In the genomic region with DNA sequence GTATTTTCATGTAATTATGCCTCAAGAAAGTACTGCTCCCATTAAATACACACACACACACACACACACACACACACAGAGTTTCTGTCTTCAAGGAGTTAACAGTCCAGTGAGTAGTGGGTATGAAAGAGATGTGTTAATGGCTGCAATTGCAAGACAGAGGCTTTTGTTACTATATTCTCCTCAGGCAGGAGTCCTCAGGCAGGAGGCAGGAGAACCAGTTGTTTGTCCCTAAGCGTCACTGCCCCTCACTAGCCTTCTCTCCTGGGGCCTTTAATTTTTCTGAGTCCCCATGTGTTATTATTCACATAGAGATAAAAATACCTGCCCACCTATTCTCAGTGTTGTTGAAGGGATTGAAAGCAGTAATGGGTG, we compare ENCODE assay signal across 8 cellular contexts. TPM values are rescaled to one million over a fixed set of nuclear protein-coding genes. Genes with fewer than 3 reads are reported as not detected.
DNase-seq lines count a peak whose midpoint lies in the region; ATAC-seq and TF ChIP-seq lines count a peak whose summit lies in the region.

No MANE protein-coding gene starts in this region.

- H3K4me2 ChIP-seq in mesendoderm (ENCODE audit: low read length): no peak overlapping the region

- TF ChIP-seq POLR2A in heart left ventricle (IDR thresholded peaks at IDR 0.05) (no peak), upper lobe of left lung (IDR thresholded peaks at IDR 0.05) (no peak)

- 72 to 88% (median 82%) methylated on average over 1 of the region's 1 CpG for WGBS in heart left ventricle, 4 donors
- no CpG with 5 or more reads among the region's 1 CpG for WGBS in mesendoderm (ENCODE audit: extremely low coverage, insufficient coverage, low lambda C conversion rate)
- 82 to 89% methylated on average over 1 of the region's 1 CpG for WGBS in upper lobe of left lung, 2 donors

- no peaks in the 10 kb centered on the region for H3K79me1 ChIP-seq in mesendoderm (ENCODE audit: low read length)

- H3K23ac ChIP-seq in mesendoderm (ENCODE audit: low read length): no peak overlapping the region

- H3K27ac Mint-ChIP-seq in activated naive CD4-positive, alpha-beta T cell treated with anti-CD3 and anti-CD28 coated beads, Interleukin-2, amount 50 U/mL, for 72 hours: peak overlapping the region; percentile 97 to 100

- ATAC-seq in heart left ventricle (no peak), left cardiac atrium (no peak), upper lobe of left lung (ENCODE audit: low FRiP score in 2 of 2) (no peak), HG02885 (IDR thresholded peaks at IDR 0.05; ENCODE audit: poor library complexity, unreplicated experiment) (no peak), GM21381 (IDR thresholded peaks at IDR 0.05; ENCODE audit: unreplicated experiment) (no peak)
- ATAC-seq in activated naive CD4-positive, alpha-beta T cell treated with anti-CD3 and anti-CD28 coated beads, Interleukin-2, amount 50 U/mL, for 72 hours: no peak

- no peak overlapping the region for H4K5ac ChIP-seq in mesendoderm (ENCODE audit: low read length)

- peak overlapping the region; percentile 7 for H3K18ac ChIP-seq in mesendoderm (ENCODE audit: low read length)

- no peaks in the 10 kb centered on the region for H3K79me2 ChIP-seq in mesendoderm (ENCODE audit: control insufficient read depth, insufficient read depth, low read length)

- H3K9ac ChIP-seq in mesendoderm (ENCODE audit: low read length): no peak overlapping the region

- no peak overlapping the region for H2BK15ac ChIP-seq in mesendoderm (replicated peaks; ENCODE audit: low read depth)

- H3K4me1 ChIP-seq in heart left ventricle (peaks cover 0 to 77% (median 30%) of the 10 kb centered on the region in 12 donors), mesendoderm (ENCODE audit: control insufficient read depth, low read depth, low read length) (peaks cover 6% of the 10 kb centered on the region), upper lobe of left lung (peaks cover 48 to 68% (median 63%) of the 10 kb centered on the region in 4 donors)

- peak overlapping the region; percentile 8 for H2BK5ac ChIP-seq in mesendoderm (ENCODE audit: low read length)

- no peak overlapping the region for H2AK5ac ChIP-seq in mesendoderm (ENCODE audit: low read length)

- no peak for TF ChIP-seq EP300 in upper lobe of left lung (IDR thresholded peaks at IDR 0.05)

- H3K27me3 ChIP-seq in heart left ventricle (no peaks in the 10 kb centered on the region), mesendoderm (ENCODE audit: insufficient read depth, low read length, poor library complexity) (no peaks in the 10 kb centered on the region), upper lobe of left lung (no peaks in the 10 kb centered on the region)

- H3K9me3 ChIP-seq in heart left ventricle (no peaks in the 10 kb centered on the region), upper lobe of left lung (no peaks in the 10 kb centered on the region)

- intact Hi-C loops in heart left ventricle (cut with DNase I): loop anchor here (1.0 to 10.0 kb wide), 18 partner anchors 76 to 497 kb away; partner anchors contain the start of genes AJUBA (in 2 of the 10), SLC7A7 (in 2 of the 10) and CDH24 (in 1 of the 10)
- intact Hi-C loops in left cardiac atrium (cut with DNase I): loop anchor here (1.0 to 10.0 kb wide), 4 partner anchors 166 to 297 kb away; partner anchors contain the start of gene SLC7A7 (in 2 of the 2)

- H3K27ac ChIP-seq in heart left ventricle (peak overlapping the region in 11 of 12 donors; percentile 11 to 83 (median 54)), mesendoderm (ENCODE audit: low read depth, low read length) (no peak overlapping the region), upper lobe of left lung (peak overlapping the region; percentile 45 to 82 (median 54))

- DNase-seq in heart left ventricle (no peak), left cardiac atrium (no peak), mesendoderm (no peak), upper lobe of left lung (no peak), epidermal melanocyte (ENCODE audit: insufficient read length, low spot score) (no peak)
- no peak for DNase-seq in activated naive CD4-positive, alpha-beta T cell treated with anti-CD3 and anti-CD28 coated beads, Interleukin-2, amount 50 U/mL, for 72 hours (ENCODE audit: low spot score in 2 of 2)

- no peak overlapping the region for H3K4me3 ChIP-seq in heart left ventricle
- no peak overlapping the region for H3K4me3 ChIP-seq in mesendoderm (ENCODE audit: low read length)
- H3K4me3 ChIP-seq in upper lobe of left lung: no peak overlapping the region

- H3K36me3 ChIP-seq in heart left ventricle: peaks cover 0 to 8% (median 0%) of the 10 kb centered on the region in 9 donors
- no peaks in the 10 kb centered on the region for H3K36me3 ChIP-seq in mesendoderm (ENCODE audit: control insufficient read depth, insufficient read depth, low read length)
- H3K36me3 ChIP-seq in upper lobe of left lung: no peaks in the 10 kb centered on the region

- no peaks in the 10 kb centered on the region for H3K9me3 Mint-ChIP-seq in activated naive CD4-positive, alpha-beta T cell treated with anti-CD3 and anti-CD28 coated beads, Interleukin-2, amount 50 U/mL, for 72 hours

- H3K4ac ChIP-seq in mesendoderm (ENCODE audit: low read depth, low read length): peak overlapping the region; percentile 24

- TF ChIP-seq CTCF in heart left ventricle (IDR thresholded peaks at IDR 0.05) (no peak), upper lobe of left lung (IDR thresholded peaks at IDR 0.05) (no peak)

- no peak overlapping the region for H2BK120ac ChIP-seq in mesendoderm (ENCODE audit: low read depth, low read length)

- H3K56ac ChIP-seq in mesendoderm (ENCODE audit: low read length): peak overlapping the region; percentile 52

- H3K36me3 Mint-ChIP-seq in activated naive CD4-positive, alpha-beta T cell treated with anti-CD3 and anti-CD28 coated beads, Interleukin-2, amount 50 U/mL, for 72 hours: peaks cover 12 to 18% of the 10 kb centered on the region in 2 donors

- no peak overlapping the region for H4K8ac ChIP-seq in mesendoderm (ENCODE audit: low read depth, low read length)

RNA-seq across cellular contexts. Expression of gene DAD1, which starts 31.2 kb away (rescaled TPM):
- total RNA-seq in heart left ventricle (100 to 1,000 TPM; 108 to 236 (median 147) TPM), left cardiac atrium (100 to 1,000 TPM; 150 to 165 TPM), upper lobe of left lung (100 to 1,000 TPM in 4 of 6 donors, 10 to 100 TPM in 1, 1 to 10 TPM in 1; 8.4 to 188 (median 134) TPM)
- 100 to 1,000 TPM; 129 to 402 TPM for polyA plus RNA-seq in heart left ventricle
- total RNA-seq in activated naive CD4-positive, alpha-beta T cell treated with anti-CD3 and anti-CD28 coated beads, Interleukin-2, amount 50 U/mL, for 72 hours: 100 to 1,000 TPM; 218 to 240 TPM
- polyA plus RNA-seq in mesendoderm (2013, experiment 1 of 2): 168 TPM
- polyA plus RNA-seq in mesendoderm (2013, experiment 2 of 2): 167 TPM

RNA-seq across cellular contexts. Expression of gene ABHD4, which starts 40.3 kb away (rescaled TPM):
- total RNA-seq in heart left ventricle: 10 to 100 TPM; 16.8 to 35.5 (median 25.9) TPM
- polyA plus RNA-seq in heart left ventricle: 10 to 100 TPM; 10.4 to 18.0 TPM
- total RNA-seq in left cardiac atrium: 10 to 100 TPM; 19.8 to 20.1 TPM
- 10 to 100 TPM; 13.8 to 26.5 TPM for total RNA-seq in activated naive CD4-positive, alpha-beta T cell treated with anti-CD3 and anti-CD28 coated beads, Interleukin-2, amount 50 U/mL, for 72 hours
- polyA plus RNA-seq in mesendoderm (2013, experiment 1 of 2): 35.9 TPM
- 31.8 TPM for polyA plus RNA-seq in mesendoderm (2013, experiment 2 of 2)
- total RNA-seq in upper lobe of left lung: 10 to 100 TPM; 20.1 to 31.3 (median 26.1) TPM
